ENCODE assay signal across 8 cellular contexts in genomic region chr16:22318690-22319358, GRCh38. TPM values are rescaled to one million over a fixed set of nuclear protein-coding genes. Genes with fewer than 3 reads are reported as not detected.
DNase-seq lines count a peak whose midpoint lies in the region; ATAC-seq and TF ChIP-seq lines count a peak whose summit lies in the region.

No MANE protein-coding gene starts in this region.

- no peak overlapping the region for H3K14ac ChIP-seq in IMR-90 (replicated peaks; ENCODE audit: low read depth, low read length)

- no peaks in the 10 kb centered on the region for H3K27me3 ChIP-seq in CD8-positive, alpha-beta T cell (ENCODE audit: insufficient read depth, low read length)
- no peaks in the 10 kb centered on the region for H3K27me3 ChIP-seq in IMR-90 (ENCODE audit: control insufficient read depth, insufficient read depth, low read length)
- no peaks in the 10 kb centered on the region for H3K27me3 ChIP-seq in osteoblast (ENCODE audit: insufficient read depth, low read length)

- peak; percentile 41 for ATAC-seq in CD8-positive, alpha-beta T cell
- peak; percentile 36; the same call in 1 of the 2 replicates for ATAC-seq in IMR-90 (ENCODE audit: low read depth)
- ATAC-seq in HG03097 (IDR thresholded peaks at IDR 0.05; ENCODE audit: low FRiP score, unreplicated experiment) = no peak
- no peak for ATAC-seq in HG02840 (IDR thresholded peaks at IDR 0.05; ENCODE audit: low FRiP score, unreplicated experiment)

- H3K27ac ChIP-seq in CD8-positive, alpha-beta T cell (ENCODE audit: low read depth, low read length) = no peak overlapping the region
- no peak overlapping the region for H3K27ac ChIP-seq in IMR-90 (ENCODE audit: insufficient read depth, low read length)
- no peak overlapping the region for H3K27ac ChIP-seq in coronary artery
- no peak overlapping the region for H3K27ac ChIP-seq in osteoblast (ENCODE audit: low read depth, low read length)

- peak; percentile 66 for TF ChIP-seq CTCF in CD8-positive, alpha-beta T cell (IDR thresholded peaks at IDR 0.05)
- TF ChIP-seq CTCF in IMR-90 (conservative IDR thresholded peaks at IDR 0.05; ENCODE audit: low read depth, low read length) (peak; percentile 57), coronary artery (IDR thresholded peaks at IDR 0.05) (peak; percentile 22), osteoblast (IDR thresholded peaks at IDR 0.05; ENCODE audit: extremely low read depth, low read depth, low read length) (peak; percentile 70)

- H3K4me2 ChIP-seq in IMR-90 (ENCODE audit: low read depth, low read length) (no peak overlapping the region), osteoblast (ENCODE audit: insufficient read depth, low read length) (no peak overlapping the region)

- H3K4me1 ChIP-seq in CD8-positive, alpha-beta T cell (ENCODE audit: insufficient read depth, low read length) = peaks cover 6% of the 10 kb centered on the region
- no peaks in the 10 kb centered on the region for H3K4me1 ChIP-seq in IMR-90 (ENCODE audit: control insufficient read depth, insufficient read depth, low read length)
- H3K4me1 ChIP-seq in osteoblast (ENCODE audit: insufficient read depth, low read length) = no peaks in the 10 kb centered on the region

- peaks cover 19% of the 10 kb centered on the region for H4K20me1 ChIP-seq in IMR-90 (ENCODE audit: insufficient read depth, low read length)
- H4K20me1 ChIP-seq in osteoblast (ENCODE audit: insufficient read depth, low read length) = peaks cover 17% of the 10 kb centered on the region

- no peaks in the 10 kb centered on the region for H3K9me3 Mint-ChIP-seq in CD8-positive, alpha-beta T cell

- H3K9me1 ChIP-seq in IMR-90 (ENCODE audit: insufficient read depth, low read length) = no peaks in the 10 kb centered on the region

- no peak overlapping the region for H4K5ac ChIP-seq in IMR-90 (ENCODE audit: low read depth, low read length)

- H3K4me1 Mint-ChIP-seq in CD8-positive, alpha-beta T cell (ENCODE audit: low read depth) = peaks cover 9% of the 10 kb centered on the region

- no peak overlapping the region for H2BK15ac ChIP-seq in IMR-90 (ENCODE audit: low read depth, low read length)

- peaks cover 43% of the 10 kb centered on the region for H3K36me3 ChIP-seq in CD8-positive, alpha-beta T cell (ENCODE audit: insufficient read depth, low read length)
- H3K36me3 ChIP-seq in IMR-90 (ENCODE audit: control insufficient read depth, insufficient read depth, low read length) = peaks cover 50% of the 10 kb centered on the region
- H3K36me3 ChIP-seq in osteoblast (ENCODE audit: insufficient read depth, low read length) = peaks cover 59% of the 10 kb centered on the region

- no peak overlapping the region for H3K18ac ChIP-seq in IMR-90 (ENCODE audit: low read depth, low read length)

- no TSS peak for BruUV-seq in IMR-90 (replicated peaks; lab: Mats Ljungman, UMichigan)

- intact Hi-C loops in CD8-positive, alpha-beta T cell (cut with DNase I, micrococcal nuclease) = no loop called here
- intact Hi-C loops in IMR-90 (cut with micrococcal nuclease) = no loop called here

- no peak overlapping the region for H4K91ac ChIP-seq in IMR-90 (ENCODE audit: insufficient read depth, low read depth, low read length)

- in situ Hi-C loops in IMR-90 (cut with MboI; ENCODE audit: low sequenced_read_pairs) = no loop called here

- dilution Hi-C loops in IMR-90 (cut with HindIII; ENCODE audit: low sequenced_read_pairs, unreplicated experiment) = no loop called here

- H2BK120ac ChIP-seq in IMR-90 (ENCODE audit: low read depth, low read length) = no peak overlapping the region

- CTCF ChIA-PET in CD8-positive, alpha-beta T cell (lab: Charles Lee) = interaction anchor here (0.8 to 2.3 kb wide), 14 partner anchors 9 to 77 kb away, joined by 3 to 7 read pairs (median 4); partner anchors contain the start of gene CDR2
- CTCF ChIA-PET in IMR-90 (lab: Yijun Ruan, JAX) = interaction anchor here (0.8 to 1.5 kb wide), 2 partner anchors 11 to 78 kb away, joined by 7 to 8 read pairs; no protein-coding TSS in a partner anchor

- no peak overlapping the region for H2AK5ac ChIP-seq in IMR-90 (ENCODE audit: low read depth, low read length)

- no peak overlapping the region for H3K27ac Mint-ChIP-seq in CD8-positive, alpha-beta T cell

- no peak overlapping the region for H2AFZ ChIP-seq in IMR-90 (replicated peaks; ENCODE audit: low read length, poor library complexity)
- H2AFZ ChIP-seq in osteoblast (ENCODE audit: low read length) = no peak overlapping the region

- WGBS in IMR-90 (ENCODE audit: extremely low coverage in 2 of 2, insufficient read length in 1 of 2), 2 experiments = no CpG with 5 or more reads among the region's 18 CpGs

- peaks cover 8% of the 10 kb centered on the region for H3K79me2 ChIP-seq in osteoblast (ENCODE audit: insufficient read depth, low read length)

- no peak overlapping the region for H2BK5ac ChIP-seq in IMR-90 (ENCODE audit: low read depth, low read length, poor library complexity, severe bottlenecking)

- no peak overlapping the region for H3K4me3 ChIP-seq in CD8-positive, alpha-beta T cell (ENCODE audit: low read depth, low read length)
- H3K4me3 ChIP-seq in IMR-90 (ENCODE audit: insufficient read depth, low read depth, low read length) = no peak overlapping the region
- H3K4me3 ChIP-seq in coronary artery = no peak overlapping the region
- H3K4me3 ChIP-seq in osteoblast (ENCODE audit: insufficient read depth, low read length) = no peak overlapping the region

- H3K79me1 ChIP-seq in IMR-90 (ENCODE audit: low read depth in 1 of 2, low read length in 2 of 2) = peaks cover 0 to 17% of the 10 kb centered on the region in 2 experiments; a peak in 2 of 4 replicates

- TF ChIP-seq POLR2A in IMR-90 (IDR thresholded peaks at IDR 0.05; ENCODE audit: low read depth, low read length) = no peak

- H3K36me3 Mint-ChIP-seq in CD8-positive, alpha-beta T cell = peaks cover 83% of the 10 kb centered on the region

- H4K8ac ChIP-seq in IMR-90 (ENCODE audit: low read depth in 2 of 2, low read length in 2 of 2) = no peak overlapping the region

- no peak overlapping the region for H2AK9ac ChIP-seq in IMR-90 (replicated peaks; ENCODE audit: low read depth, low read length, poor library complexity)

- H3K4me3 Mint-ChIP-seq in CD8-positive, alpha-beta T cell = no peak overlapping the region

- no peak overlapping the region for H3K23ac ChIP-seq in IMR-90 (ENCODE audit: low read depth, low read length)

- H3K9me3 ChIP-seq in CD8-positive, alpha-beta T cell (ENCODE audit: low read length) = no peaks in the 10 kb centered on the region
- H3K9me3 ChIP-seq in IMR-90 (ENCODE audit: control insufficient read depth, insufficient read depth, low read length) = no peaks in the 10 kb centered on the region
- no peaks in the 10 kb centered on the region for H3K9me3 ChIP-seq in osteoblast (ENCODE audit: low read depth, low read length)

- no peak overlapping the region for H2BK20ac ChIP-seq in IMR-90 (ENCODE audit: low read depth, low read length)

- H3K56ac ChIP-seq in IMR-90 (ENCODE audit: extremely low read depth, insufficient read depth, low read length) = no peak overlapping the region

- no peak overlapping the region for H3K4ac ChIP-seq in IMR-90 (ENCODE audit: low read depth, low read length)

- H3K27me3 Mint-ChIP-seq in CD8-positive, alpha-beta T cell (ENCODE audit: low read depth) = no peaks in the 10 kb centered on the region

- H3K9ac ChIP-seq in IMR-90 (ENCODE audit: low read depth, low read length) = no peak overlapping the region

- TF ChIP-seq RAD21 in IMR-90 (IDR thresholded peaks at IDR 0.05; ENCODE audit: low read length) = peak; percentile 65

- peak; percentile 32 to 73 (median 63) for DNase-seq in CD8-positive, alpha-beta T cell
- DNase-seq in IMR-90 (peak; percentile 22), coronary artery (ENCODE audit: low spot score) (no peak), osteoblast (ENCODE audit: insufficient read length, low spot score, missing footprints) (peak; percentile 85), middle frontal gyrus (ENCODE audit: extremely low spot score, low spot score) (no peak)
- DNase-seq in activated CD4-positive, CD25-positive, alpha-beta regulatory T cell treated with anti-CD3 and anti-CD28 coated beads, Interleukin-2, amount 50 U/mL, for 16 hours (ENCODE audit: low read depth, low spot score) = peak; percentile 26

- POLR2A ChIA-PET in CD8-positive, alpha-beta T cell (lab: Charles Lee) = no interaction called here
- POLR2A ChIA-PET in IMR-90 (lab: Charles Lee; ENCODE audit: unreplicated experiment) = no interaction called here

TF ChIP-seq in IMR-90, 13 proteins besides CTCF, POLR2A, EP300 and RAD21:
- TF ChIP-seq MXI1 (IDR thresholded peaks at IDR 0.05; ENCODE audit: borderline replicate concordance, low read depth, low read length) (no peak), CEBPB (IDR thresholded peaks at IDR 0.05; ENCODE audit: low read depth, low read length) (0 out of 2 replicates have a peak, but pooled peaks have one; percentile 26)

RNA-seq across cellular contexts. Expression of gene POLR3E, which starts 21.6 kb away (rescaled TPM):
- 100 to 1,000 TPM; 300 to 307 TPM for total RNA-seq in CD8-positive, alpha-beta T cell
- 19.9 and 71.1 TPM in 2 replicates for total RNA-seq in IMR-90 (2012; rRNA removed)
- 46.0 and 49.5 TPM in 2 replicates for polyA plus RNA-seq in IMR-90 (2012; rRNA removed)
- 19.8 and 21.1 TPM in 2 replicates for polyA plus RNA-seq in IMR-90 (2012; cell fraction: cytosol; rRNA removed)
- 49.8 and 64.8 TPM in 2 replicates for polyA plus RNA-seq in IMR-90 (2012; cell fraction: nucleus; rRNA removed; ENCODE audit: low replicate concordance)
- 19.2 and 19.4 TPM in 2 replicates for total RNA-seq in osteoblast

RNA-seq across cellular contexts. Expression of gene CDR2, which starts 55.6 kb away (rescaled TPM):
- total RNA-seq in CD8-positive, alpha-beta T cell = 100 to 1,000 TPM; 119 to 120 TPM
- total RNA-seq in IMR-90 (2012; rRNA removed) (44.2 and 48.4 TPM in 2 replicates), osteoblast (49.5 and 52.5 TPM in 2 replicates)
- polyA plus RNA-seq in IMR-90 (2012; rRNA removed) = 33.1 and 37.7 TPM in 2 replicates
- 22.5 and 26.0 TPM in 2 replicates for polyA plus RNA-seq in IMR-90 (2012; cell fraction: cytosol; rRNA removed)
- polyA plus RNA-seq in IMR-90 (2012; cell fraction: nucleus; rRNA removed; ENCODE audit: low replicate concordance) = 15.0 and 38.4 TPM in 2 replicates

Comparison
In these comparisons a context has a peak if more than half of its experiments do, and no peak if none do; other contexts are left out.
1. ATAC-seq: peak in CD8-positive, alpha-beta T cell (single experiment) and IMR-90 (single experiment); none in HG03097 (single experiment) and HG02840 (single experiment).
2. DNase-seq: peak in CD8-positive, alpha-beta T cell (7 of 7), IMR-90 (single experiment), activated CD4-positive, CD25-positive, alpha-beta regulatory T cell treated with anti-CD3 and anti-CD28 coated beads, Interleukin-2, amount 50 U/mL, for 16 hours (single experiment) and osteoblast (single experiment); none in coronary artery (single experiment) and middle frontal gyrus (single experiment).
3. Peak in every context shown above with its lines, with median percentiles within 50 percentile points of each other: CTCF ChIP-seq.